1 cellular context compared by ENCODE assay signal in the genomic region with DNA sequence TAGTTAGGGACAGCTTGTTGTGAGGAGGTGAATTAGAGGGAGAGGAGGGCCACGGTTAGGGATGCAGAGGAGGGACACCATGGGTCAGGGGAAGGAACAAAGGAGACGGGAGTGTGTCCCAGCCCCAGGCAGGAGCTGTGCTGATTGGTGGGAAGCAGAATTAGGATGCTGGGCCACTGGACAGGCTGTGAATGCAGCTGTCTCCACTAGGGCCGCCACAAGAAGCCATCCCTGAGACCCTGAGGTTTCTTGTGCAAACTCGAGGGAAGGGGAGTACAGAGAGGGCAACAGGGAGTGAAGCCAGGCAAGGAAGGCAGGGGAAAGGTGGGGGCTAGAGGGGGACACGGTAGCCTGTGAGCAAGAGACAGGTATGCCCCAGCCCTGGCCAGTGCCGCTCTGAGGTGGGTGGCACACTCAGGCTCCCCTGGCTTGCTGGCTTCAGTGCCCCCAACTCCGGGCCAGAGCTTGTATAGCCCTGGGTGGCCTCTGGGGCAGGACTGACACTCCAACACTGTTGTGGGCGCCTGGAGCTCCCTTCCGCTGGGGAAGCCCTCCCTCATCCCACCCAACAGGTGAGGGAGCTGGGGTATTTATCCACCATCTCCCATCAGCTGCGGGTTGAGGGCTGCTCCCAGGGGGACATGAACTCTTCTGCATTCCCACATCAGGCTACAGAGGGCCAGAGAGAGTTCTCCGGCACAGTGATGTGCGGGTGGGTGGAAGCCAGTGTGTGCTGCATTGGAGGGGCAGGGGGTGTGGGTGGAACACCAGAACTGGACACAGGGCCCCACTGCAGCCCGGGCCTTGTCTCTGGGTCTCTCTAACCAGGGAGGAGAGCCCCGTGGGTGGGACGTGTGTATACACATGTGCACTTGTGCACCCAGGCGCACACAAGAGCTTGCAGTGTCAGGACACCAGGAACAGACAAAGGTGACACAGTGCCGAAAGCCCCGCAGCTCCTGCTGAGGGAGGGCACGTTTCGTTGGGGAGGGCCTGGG.
TF ChIP-seq lines count a peak whose summit lies in the region.

No MANE protein-coding gene starts in this region.

TF ChIP-seq in GM23338, 12 proteins besides CTCF, POLR2A, EP300 and RAD21 (continued from another document):
- TF ChIP-seq, protein P1, sequence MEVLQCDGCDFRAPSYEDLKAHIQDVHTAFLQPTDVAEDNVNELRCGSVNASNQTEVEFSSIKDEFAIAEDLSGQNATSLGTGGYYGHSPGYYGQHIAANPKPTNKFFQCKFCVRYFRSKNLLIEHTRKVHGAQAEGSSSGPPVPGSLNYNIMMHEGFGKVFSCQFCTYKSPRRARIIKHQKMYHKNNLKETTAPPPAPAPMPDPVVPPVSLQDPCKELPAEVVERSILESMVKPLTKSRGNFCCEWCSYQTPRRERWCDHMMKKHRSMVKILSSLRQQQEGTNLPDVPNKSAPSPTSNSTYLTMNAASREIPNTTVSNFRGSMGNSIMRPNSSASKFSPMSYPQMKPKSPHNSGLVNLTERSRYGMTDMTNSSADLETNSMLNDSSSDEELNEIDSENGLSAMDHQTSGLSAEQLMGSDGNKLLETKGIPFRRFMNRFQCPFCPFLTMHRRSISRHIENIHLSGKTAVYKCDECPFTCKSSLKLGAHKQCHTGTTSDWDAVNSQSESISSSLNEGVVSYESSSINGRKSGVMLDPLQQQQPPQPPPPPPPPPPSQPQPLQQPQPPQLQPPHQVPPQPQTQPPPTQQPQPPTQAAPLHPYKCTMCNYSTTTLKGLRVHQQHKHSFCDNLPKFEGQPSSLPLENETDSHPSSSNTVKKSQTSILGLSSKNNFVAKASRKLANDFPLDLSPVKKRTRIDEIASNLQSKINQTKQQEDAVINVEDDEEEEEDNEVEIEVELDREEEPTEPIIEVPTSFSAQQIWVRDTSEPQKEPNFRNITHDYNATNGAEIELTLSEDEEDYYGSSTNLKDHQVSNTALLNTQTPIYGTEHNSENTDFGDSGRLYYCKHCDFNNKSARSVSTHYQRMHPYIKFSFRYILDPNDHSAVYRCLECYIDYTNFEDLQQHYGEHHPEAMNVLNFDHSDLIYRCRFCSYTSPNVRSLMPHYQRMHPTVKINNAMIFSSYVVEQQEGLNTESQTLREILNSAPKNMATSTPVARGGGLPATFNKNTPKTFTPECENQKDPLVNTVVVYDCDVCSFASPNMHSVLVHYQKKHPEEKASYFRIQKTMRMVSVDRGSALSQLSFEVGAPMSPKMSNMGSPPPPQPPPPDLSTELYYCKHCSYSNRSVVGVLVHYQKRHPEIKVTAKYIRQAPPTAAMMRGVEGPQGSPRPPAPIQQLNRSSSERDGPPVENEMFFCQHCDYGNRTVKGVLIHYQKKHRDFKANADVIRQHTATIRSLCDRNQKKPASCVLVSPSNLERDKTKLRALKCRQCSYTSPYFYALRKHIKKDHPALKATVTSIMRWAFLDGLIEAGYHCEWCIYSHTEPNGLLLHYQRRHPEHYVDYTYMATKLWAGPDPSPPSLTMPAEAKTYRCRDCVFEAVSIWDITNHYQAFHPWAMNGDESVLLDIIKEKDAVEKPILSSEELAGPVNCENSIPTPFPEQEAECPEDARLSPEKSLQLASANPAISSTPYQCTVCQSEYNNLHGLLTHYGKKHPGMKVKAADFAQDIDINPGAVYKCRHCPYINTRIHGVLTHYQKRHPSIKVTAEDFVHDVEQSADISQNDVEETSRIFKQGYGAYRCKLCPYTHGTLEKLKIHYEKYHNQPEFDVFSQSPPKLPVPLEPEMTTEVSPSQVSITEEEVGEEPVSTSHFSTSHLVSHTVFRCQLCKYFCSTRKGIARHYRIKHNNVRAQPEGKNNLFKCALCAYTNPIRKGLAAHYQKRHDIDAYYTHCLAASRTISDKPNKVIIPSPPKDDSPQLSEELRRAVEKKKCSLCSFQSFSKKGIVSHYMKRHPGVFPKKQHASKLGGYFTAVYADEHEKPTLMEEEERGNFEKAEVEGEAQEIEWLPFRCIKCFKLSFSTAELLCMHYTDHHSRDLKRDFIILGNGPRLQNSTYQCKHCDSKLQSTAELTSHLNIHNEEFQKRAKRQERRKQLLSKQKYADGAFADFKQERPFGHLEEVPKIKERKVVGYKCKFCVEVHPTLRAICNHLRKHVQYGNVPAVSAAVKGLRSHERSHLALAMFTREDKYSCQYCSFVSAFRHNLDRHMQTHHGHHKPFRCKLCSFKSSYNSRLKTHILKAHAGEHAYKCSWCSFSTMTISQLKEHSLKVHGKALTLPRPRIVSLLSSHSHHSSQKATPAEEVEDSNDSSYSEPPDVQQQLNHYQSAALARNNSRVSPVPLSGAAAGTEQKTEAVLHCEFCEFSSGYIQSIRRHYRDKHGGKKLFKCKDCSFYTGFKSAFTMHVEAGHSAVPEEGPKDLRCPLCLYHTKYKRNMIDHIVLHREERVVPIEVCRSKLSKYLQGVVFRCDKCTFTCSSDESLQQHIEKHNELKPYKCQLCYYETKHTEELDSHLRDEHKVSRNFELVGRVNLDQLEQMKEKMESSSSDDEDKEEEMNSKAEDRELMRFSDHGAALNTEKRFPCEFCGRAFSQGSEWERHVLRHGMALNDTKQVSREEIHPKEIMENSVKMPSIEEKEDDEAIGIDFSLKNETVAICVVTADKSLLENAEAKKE (CRISPR knock-in tag; IDR thresholded peaks at IDR 0.05), result no peak
- TF ChIP-seq POLR2AphosphoS5 (IDR thresholded peaks at IDR 0.05; ENCODE audit: low read depth) (no peak), JUNB (IDR thresholded peaks at IDR 0.05; ENCODE audit: unreplicated experiment) (no peak), ZNF114 (CRISPR knock-in tag; IDR thresholded peaks at IDR 0.05) (no peak), ZNF331 (CRISPR knock-in tag; IDR thresholded peaks at IDR 0.05; ENCODE audit: low read depth) (no peak), STAT1 (IDR thresholded peaks at IDR 0.05; ENCODE audit: unreplicated experiment) (no peak)
- TF ChIP-seq, protein P2, sequence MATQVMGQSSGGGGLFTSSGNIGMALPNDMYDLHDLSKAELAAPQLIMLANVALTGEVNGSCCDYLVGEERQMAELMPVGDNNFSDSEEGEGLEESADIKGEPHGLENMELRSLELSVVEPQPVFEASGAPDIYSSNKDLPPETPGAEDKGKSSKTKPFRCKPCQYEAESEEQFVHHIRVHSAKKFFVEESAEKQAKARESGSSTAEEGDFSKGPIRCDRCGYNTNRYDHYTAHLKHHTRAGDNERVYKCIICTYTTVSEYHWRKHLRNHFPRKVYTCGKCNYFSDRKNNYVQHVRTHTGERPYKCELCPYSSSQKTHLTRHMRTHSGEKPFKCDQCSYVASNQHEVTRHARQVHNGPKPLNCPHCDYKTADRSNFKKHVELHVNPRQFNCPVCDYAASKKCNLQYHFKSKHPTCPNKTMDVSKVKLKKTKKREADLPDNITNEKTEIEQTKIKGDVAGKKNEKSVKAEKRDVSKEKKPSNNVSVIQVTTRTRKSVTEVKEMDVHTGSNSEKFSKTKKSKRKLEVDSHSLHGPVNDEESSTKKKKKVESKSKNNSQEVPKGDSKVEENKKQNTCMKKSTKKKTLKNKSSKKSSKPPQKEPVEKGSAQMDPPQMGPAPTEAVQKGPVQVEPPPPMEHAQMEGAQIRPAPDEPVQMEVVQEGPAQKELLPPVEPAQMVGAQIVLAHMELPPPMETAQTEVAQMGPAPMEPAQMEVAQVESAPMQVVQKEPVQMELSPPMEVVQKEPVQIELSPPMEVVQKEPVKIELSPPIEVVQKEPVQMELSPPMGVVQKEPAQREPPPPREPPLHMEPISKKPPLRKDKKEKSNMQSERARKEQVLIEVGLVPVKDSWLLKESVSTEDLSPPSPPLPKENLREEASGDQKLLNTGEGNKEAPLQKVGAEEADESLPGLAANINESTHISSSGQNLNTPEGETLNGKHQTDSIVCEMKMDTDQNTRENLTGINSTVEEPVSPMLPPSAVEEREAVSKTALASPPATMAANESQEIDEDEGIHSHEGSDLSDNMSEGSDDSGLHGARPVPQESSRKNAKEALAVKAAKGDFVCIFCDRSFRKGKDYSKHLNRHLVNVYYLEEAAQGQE (IDR thresholded peaks at IDR 0.05; ENCODE audit: unreplicated experiment), result no peak
